In the genomic region with DNA sequence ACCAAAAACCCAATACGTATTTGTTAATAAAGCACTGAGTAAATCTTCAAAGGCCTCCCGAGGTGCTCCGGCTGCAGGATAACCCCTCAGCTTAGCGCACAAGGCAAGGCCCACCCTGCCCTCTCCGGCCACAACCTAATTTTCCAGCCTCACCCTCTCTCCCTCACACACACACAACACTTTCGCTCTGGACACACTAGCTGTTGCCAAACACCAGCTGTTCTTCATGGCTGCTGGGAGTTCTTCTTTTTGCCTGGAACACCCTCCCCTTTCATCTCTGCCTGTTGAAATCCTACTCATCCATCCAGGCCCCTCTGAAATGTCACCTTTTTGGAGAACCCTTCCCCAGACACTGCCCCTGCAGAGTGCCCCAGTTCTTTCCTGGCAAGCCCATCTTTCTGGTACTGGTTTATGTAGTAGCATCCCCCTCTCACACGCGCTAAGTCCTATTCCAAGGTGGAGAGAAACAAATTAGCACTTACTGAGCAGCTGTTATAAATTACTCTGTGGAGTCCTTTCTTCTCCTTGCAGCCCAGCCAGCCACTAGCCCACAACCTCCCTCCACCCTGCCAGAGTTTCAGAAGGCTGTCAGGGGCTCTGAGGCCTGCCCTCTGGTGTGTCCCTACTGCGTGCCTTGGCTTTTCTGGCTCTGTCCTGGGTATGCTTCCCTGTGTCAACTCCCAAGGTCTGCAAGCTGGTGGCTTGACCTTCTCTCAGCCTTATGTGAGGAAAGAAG, we compare ENCODE assay signal across 8 cellular contexts. TPM values are rescaled to one million over a fixed set of nuclear protein-coding genes. Genes with fewer than 3 reads are reported as not detected.
DNase-seq lines count a peak whose midpoint lies in the region; ATAC-seq, FAIRE-seq and TF ChIP-seq lines count a peak whose summit lies in the region.

No MANE protein-coding gene starts in this region.

- no peaks in the 10 kb centered on the region for H3K9me2 ChIP-seq in MM.1S (replicated peaks; ENCODE audit: insufficient read depth, low read length)

- no peaks in the 10 kb centered on the region for H3K36me3 Mint-ChIP-seq in chondrocyte (ENCODE audit: low read depth)
- no peaks in the 10 kb centered on the region for H3K36me3 Mint-ChIP-seq in naive B cell

- no peaks in the 10 kb centered on the region for H3K9me3 ChIP-seq in MM.1S (replicated peaks; ENCODE audit: insufficient read depth, low read length)

- peaks cover 31% of the 10 kb centered on the region for H3K79me2 ChIP-seq in MM.1S (ENCODE audit: low read length)

- H3F3A ChIP-seq in MM.1S (ENCODE audit: insufficient read depth, low read length) = peaks cover 4% of the 10 kb centered on the region; the same call in 1 of the 2 replicates

- H3K9ac ChIP-seq in MM.1S (ENCODE audit: low read length) = peak overlapping the region; percentile 71

- H2AFZ ChIP-seq in MM.1S (ENCODE audit: low read length) = peak overlapping the region; percentile 97

- H3K4me3 Mint-ChIP-seq in chondrocyte (ENCODE audit: unreplicated experiment) (peak overlapping the region; percentile 56), naive B cell (peak overlapping the region; percentile 84 to 96 (median 92))

- H3K27me3 Mint-ChIP-seq in chondrocyte (ENCODE audit: low read depth) = peaks cover 9% of the 10 kb centered on the region
- H3K27me3 Mint-ChIP-seq in naive B cell = no peaks in the 10 kb centered on the region

- no peak overlapping the region for H3K27ac Mint-ChIP-seq in chondrocyte (ENCODE audit: unreplicated experiment)
- H3K27ac Mint-ChIP-seq in naive B cell = peak overlapping the region; percentile 86 to 97 (median 94)

- peaks cover 12% of the 10 kb centered on the region; the same call in 1 of the 2 replicates for H3K4me1 ChIP-seq in MM.1S (ENCODE audit: low read length)

- DNase-seq in DMS53 (lab: John Stamatoyannopoulos, UW) = peak; percentile 94
- DNase-seq in MM.1S = no peak
- DNase-seq in chondrocyte (ENCODE audit: low spot score) = no peak
- DNase-seq in naive B cell = no peak
- no peak for DNase-seq in NCI-H510A treated with DMSO at 0.1 percent for 48 hours (lab: John Stamatoyannopoulos, UW)
- no peak for DNase-seq in frontal cortex (ENCODE audit: low spot score in 2 of 2)
- no peak for DNase-seq in NCI-H345 (lab: John Stamatoyannopoulos, UW)

- H3K36me3 ChIP-seq in MM.1S (replicated peaks; ENCODE audit: insufficient read depth, low read length) = no peaks in the 10 kb centered on the region

- H3K4me2 ChIP-seq in MM.1S (ENCODE audit: low read depth, low read length) = peak overlapping the region; percentile 80

- TF ChIP-seq CTCF in MM.1S (IDR thresholded peaks at IDR 0.05; ENCODE audit: low read length) = no peak
- no peak for TF ChIP-seq CTCF in chondrocyte (IDR thresholded peaks at IDR 0.05)

- no peaks in the 10 kb centered on the region for H4K20me1 ChIP-seq in MM.1S (ENCODE audit: insufficient read depth, low read length)

- no peak for FAIRE-seq in frontal cortex (lab: Jason Lieb, UNC)

- H3K9me3 Mint-ChIP-seq in chondrocyte (ENCODE audit: low read depth) (no peaks in the 10 kb centered on the region), naive B cell (no peaks in the 10 kb centered on the region)

- H3K4me3 ChIP-seq in MM.1S (ENCODE audit: low read length) = peak overlapping the region; percentile 71

- H3K27ac ChIP-seq in MM.1S (ENCODE audit: low read length) = peak overlapping the region; percentile 63; the same call in 1 of the 2 replicates

- no peak for ATAC-seq in naive B cell (ENCODE audit: low read depth in 2 of 2)
- no peak for ATAC-seq in GM19324 (IDR thresholded peaks at IDR 0.05; ENCODE audit: low FRiP score, unreplicated experiment)

- H3K27me3 ChIP-seq in MM.1S (replicated peaks; ENCODE audit: insufficient read depth, low read length) = no peaks in the 10 kb centered on the region

- H3K4me1 Mint-ChIP-seq in chondrocyte (ENCODE audit: low read depth) (peaks cover 10% of the 10 kb centered on the region), naive B cell (peaks cover 33 to 45% (median 41%) of the 10 kb centered on the region in 3 donors)

RNA-seq across cellular contexts. Expression of gene CRACR2A, which starts 0.8 kb away (rescaled TPM):
- 0.48 to 0.82 TPM (median 0.82 TPM) in 3 replicates for total RNA-seq in chondrocyte
- polyA plus RNA-seq in naive B cell (ENCODE audit: low read depth in 6 of 6) = 10 to 100 TPM in 2 of 6 donors, 1 to 10 TPM in 3, not detected in 1; 6.5 to 20.8 (median 7.8) TPM
- total RNA-seq in frontal cortex = 0.82 TPM
